In the genomic region with DNA sequence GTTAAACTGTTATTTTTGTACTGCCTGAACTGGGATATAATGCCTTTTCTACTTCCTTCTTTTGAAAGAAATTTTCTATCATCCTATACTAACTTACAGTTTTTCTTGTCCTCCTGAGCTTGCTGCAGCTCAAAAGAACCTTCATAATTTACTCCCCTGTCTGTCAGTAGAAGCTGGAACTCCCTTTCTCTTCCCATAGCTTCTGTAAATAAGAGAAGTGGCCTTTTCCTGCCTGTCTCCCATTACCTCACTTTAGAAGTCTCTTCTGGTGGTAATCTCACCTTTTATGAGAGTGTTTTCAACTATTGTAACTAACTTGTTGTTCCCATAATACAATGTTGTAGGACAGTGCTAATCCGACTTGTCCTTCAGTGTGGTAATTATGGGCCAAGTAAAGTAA, we compare ENCODE assay signal across 16 cellular contexts.
"Had no signal": no experiment of that assay in that cellular context is flagged by ENCODE, and none has a peak within 500 bp of the region (broad histone marks: within the 10 kb centered on the region; RNA-seq: fewer than 3 reads in every experiment).

No MANE protein-coding gene starts in this region.

- H3K27me3 ChIP-seq: gastroesophageal sphincter, left lung, tibial artery had no signal

- DNase-seq: activated CD4-positive, alpha-beta T cell treated with anti-CD3 and anti-CD28 coated beads, Interleukin-2, amount 50 U/mL, for 48 hours; activated naive CD4-positive, alpha-beta T cell treated with anti-CD3 and anti-CD28 coated beads, Interleukin-2, amount 50 U/mL, for 16 hours; dermis blood vessel endothelial cell; islet precursor cell; left lung; mammary epithelial cell; mucosa of descending colon; naive thymus-derived CD4-positive, alpha-beta T cell; nucleus accumbens; posterior cingulate gyrus; retina; stimulated activated CD4-positive, alpha-beta T cell treated with anti-CD3 and anti-CD28 coated beads, Interleukin-4, amount 100 ng/mL, for 1 hour; stimulated activated naive B cell treated with anti-CD40 and anti-IgM and Interleukin-4, amounts not matched to agents 10 μg/mL and 1 μg/mL and 100 μg/mL, for 72 hours; tibial artery; WERI-Rb-1 had no signal

- H3K27ac ChIP-seq: gastroesophageal sphincter, left lung, tibial artery, WERI-Rb-1 had no signal

- H3K4me3 ChIP-seq: gastroesophageal sphincter, left lung, mucosa of descending colon, tibial artery had no signal

- H3K36me3 ChIP-seq: gastroesophageal sphincter, left lung, tibial artery, WERI-Rb-1 had no signal

- ATAC-seq: gastroesophageal sphincter; left lung; mucosa of descending colon; naive thymus-derived CD4-positive, alpha-beta T cell; stimulated activated naive B cell treated with anti-CD40 and anti-IgM and Interleukin-4, amounts not matched to agents 10 μg/mL and 1 μg/mL and 100 μg/mL, for 72 hours had no signal

- H3K9me3 ChIP-seq: gastroesophageal sphincter, left lung, mucosa of descending colon, tibial artery had no signal
